1 cellular context compared by ENCODE assay signal in the genomic region with DNA sequence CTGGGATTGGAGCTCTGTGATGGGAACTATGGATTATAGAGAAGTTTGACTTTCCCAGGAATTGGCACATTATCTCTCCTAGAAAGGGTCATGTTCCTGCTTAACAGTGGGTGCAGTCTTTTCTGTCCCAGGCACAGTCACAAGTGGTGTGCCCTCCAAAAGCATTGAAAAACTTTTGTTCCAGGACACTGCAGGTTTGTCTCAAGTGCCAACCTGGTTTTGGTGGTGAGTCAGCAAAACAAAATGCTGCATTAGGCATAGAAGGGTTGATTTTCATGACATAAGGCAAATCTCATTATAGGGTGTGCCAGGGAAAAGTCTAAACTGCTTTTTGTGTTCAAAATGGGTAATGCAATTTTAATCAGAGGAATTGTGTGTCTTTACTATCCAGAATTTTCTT.
A peak's percentile ranks its signal among the peaks of the same experiment; 100 is the strongest.
TF ChIP-seq lines count a peak whose summit lies in the region.

No MANE protein-coding gene starts in this region.

TF ChIP-seq in K562, 482 proteins besides CTCF, POLR2A, EP300 and RAD21:
- TF ChIP-seq, protein P1, sequence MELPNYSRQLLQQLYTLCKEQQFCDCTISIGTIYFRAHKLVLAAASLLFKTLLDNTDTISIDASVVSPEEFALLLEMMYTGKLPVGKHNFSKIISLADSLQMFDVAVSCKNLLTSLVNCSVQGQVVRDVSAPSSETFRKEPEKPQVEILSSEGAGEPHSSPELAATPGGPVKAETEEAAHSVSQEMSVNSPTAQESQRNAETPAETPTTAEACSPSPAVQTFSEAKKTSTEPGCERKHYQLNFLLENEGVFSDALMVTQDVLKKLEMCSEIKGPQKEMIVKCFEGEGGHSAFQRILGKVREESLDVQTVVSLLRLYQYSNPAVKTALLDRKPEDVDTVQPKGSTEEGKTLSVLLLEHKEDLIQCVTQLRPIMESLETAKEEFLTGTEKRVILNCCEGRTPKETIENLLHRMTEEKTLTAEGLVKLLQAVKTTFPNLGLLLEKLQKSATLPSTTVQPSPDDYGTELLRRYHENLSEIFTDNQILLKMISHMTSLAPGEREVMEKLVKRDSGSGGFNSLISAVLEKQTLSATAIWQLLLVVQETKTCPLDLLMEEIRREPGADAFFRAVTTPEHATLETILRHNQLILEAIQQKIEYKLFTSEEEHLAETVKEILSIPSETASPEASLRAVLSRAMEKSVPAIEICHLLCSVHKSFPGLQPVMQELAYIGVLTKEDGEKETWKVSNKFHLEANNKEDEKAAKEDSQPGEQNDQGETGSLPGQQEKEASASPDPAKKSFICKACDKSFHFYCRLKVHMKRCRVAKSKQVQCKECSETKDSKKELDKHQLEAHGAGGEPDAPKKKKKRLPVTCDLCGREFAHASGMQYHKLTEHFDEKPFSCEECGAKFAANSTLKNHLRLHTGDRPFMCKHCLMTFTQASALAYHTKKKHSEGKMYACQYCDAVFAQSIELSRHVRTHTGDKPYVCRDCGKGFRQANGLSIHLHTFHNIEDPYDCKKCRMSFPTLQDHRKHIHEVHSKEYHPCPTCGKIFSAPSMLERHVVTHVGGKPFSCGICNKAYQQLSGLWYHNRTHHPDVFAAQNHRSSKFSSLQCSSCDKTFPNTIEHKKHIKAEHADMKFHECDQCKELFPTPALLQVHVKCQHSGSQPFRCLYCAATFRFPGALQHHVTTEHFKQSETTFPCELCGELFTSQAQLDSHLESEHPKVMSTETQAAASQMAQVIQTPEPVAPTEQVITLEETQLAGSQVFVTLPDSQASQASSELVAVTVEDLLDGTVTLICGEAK (IDR thresholded peaks at IDR 0.05), result no peak
- TF ChIP-seq, protein P1 (CRISPR knock-in tag; IDR thresholded peaks at IDR 0.05), result no peak
- no peak for TF ChIP-seq FOXJ3 (CRISPR knock-in tag; IDR thresholded peaks at IDR 0.05)
- no peak for TF ChIP-seq ZNF124 (CRISPR knock-in tag; IDR thresholded peaks at IDR 0.05)
- TF ChIP-seq MAFF (IDR thresholded peaks at IDR 0.05; ENCODE audit: low read length), result peak; percentile 74
- no peak for TF ChIP-seq SIRT6 (IDR thresholded peaks at IDR 0.05; ENCODE audit: low read depth, low read length)
- no peak for TF ChIP-seq ETS2 (tag; IDR thresholded peaks at IDR 0.05; ENCODE audit: borderline replicate concordance, poor library complexity, severe bottlenecking)
- TF ChIP-seq, protein P2, sequence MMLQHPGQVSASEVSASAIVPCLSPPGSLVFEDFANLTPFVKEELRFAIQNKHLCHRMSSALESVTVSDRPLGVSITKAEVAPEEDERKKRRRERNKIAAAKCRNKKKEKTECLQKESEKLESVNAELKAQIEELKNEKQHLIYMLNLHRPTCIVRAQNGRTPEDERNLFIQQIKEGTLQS (IDR thresholded peaks at IDR 0.05), result 0 out of 2 replicates have a peak, but pooled peaks have one; percentile 7
- TF ChIP-seq, protein P2 (CRISPR knock-in tag; conservative IDR thresholded peaks at IDR 0.05), result no peak
- TF ChIP-seq, protein P3, sequence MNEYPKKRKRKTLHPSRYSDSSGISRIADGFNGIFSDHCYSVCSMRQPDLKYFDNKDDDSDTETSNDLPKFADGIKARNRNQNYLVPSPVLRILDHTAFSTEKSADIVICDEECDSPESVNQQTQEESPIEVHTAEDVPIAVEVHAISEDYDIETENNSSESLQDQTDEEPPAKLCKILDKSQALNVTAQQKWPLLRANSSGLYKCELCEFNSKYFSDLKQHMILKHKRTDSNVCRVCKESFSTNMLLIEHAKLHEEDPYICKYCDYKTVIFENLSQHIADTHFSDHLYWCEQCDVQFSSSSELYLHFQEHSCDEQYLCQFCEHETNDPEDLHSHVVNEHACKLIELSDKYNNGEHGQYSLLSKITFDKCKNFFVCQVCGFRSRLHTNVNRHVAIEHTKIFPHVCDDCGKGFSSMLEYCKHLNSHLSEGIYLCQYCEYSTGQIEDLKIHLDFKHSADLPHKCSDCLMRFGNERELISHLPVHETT (CRISPR knock-in tag; conservative IDR thresholded peaks at IDR 0.05 in 1 of 2, IDR thresholded peaks at IDR 0.05 in 1 of 2), result peak in 1 of 2 experiments; percentile 42; a peak in 1 of 4 replicates
- TF ChIP-seq NFE2 (IDR thresholded peaks at IDR 0.05; ENCODE audit: low read depth), result peak; percentile 81
- no peak for TF ChIP-seq ZNF121 (CRISPR knock-in tag; conservative IDR thresholded peaks at IDR 0.05)
- no peak for TF ChIP-seq CREB1 (IDR thresholded peaks at IDR 0.05)
- no peak for TF ChIP-seq CREB1 (CRISPR knock-in tag; IDR thresholded peaks at IDR 0.05)
- peak; percentile 63 for TF ChIP-seq MAFK (IDR thresholded peaks at IDR 0.05; ENCODE audit: low read length)
- TF ChIP-seq, protein P4, sequence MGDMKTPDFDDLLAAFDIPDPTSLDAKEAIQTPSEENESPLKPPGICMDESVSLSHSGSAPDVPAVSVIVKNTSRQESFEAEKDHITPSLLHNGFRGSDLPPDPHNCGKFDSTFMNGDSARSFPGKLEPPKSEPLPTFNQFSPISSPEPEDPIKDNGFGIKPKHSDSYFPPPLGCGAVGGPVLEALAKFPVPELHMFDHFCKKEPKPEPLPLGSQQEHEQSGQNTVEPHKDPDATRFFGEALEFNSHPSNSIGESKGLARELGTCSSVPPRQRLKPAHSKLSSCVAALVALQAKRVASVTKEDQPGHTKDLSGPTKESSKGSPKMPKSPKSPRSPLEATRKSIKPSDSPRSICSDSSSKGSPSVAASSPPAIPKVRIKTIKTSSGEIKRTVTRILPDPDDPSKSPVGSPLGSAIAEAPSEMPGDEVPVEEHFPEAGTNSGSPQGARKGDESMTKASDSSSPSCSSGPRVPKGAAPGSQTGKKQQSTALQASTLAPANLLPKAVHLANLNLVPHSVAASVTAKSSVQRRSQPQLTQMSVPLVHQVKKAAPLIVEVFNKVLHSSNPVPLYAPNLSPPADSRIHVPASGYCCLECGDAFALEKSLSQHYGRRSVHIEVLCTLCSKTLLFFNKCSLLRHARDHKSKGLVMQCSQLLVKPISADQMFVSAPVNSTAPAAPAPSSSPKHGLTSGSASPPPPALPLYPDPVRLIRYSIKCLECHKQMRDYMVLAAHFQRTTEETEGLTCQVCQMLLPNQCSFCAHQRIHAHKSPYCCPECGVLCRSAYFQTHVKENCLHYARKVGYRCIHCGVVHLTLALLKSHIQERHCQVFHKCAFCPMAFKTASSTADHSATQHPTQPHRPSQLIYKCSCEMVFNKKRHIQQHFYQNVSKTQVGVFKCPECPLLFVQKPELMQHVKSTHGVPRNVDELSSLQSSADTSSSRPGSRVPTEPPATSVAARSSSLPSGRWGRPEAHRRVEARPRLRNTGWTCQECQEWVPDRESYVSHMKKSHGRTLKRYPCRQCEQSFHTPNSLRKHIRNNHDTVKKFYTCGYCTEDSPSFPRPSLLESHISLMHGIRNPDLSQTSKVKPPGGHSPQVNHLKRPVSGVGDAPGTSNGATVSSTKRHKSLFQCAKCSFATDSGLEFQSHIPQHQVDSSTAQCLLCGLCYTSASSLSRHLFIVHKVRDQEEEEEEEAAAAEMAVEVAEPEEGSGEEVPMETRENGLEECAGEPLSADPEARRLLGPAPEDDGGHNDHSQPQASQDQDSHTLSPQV (IDR thresholded peaks at IDR 0.05), result peak; percentile 57; the same call in 1 of the 2 replicates
- peak; percentile 70 for TF ChIP-seq MAFG (tag; conservative IDR thresholded peaks at IDR 0.05)
- no peak for TF ChIP-seq ZNF589 (CRISPR knock-in tag; IDR thresholded peaks at IDR 0.05; ENCODE audit: low read depth)
- TF ChIP-seq PTRF (tag; IDR thresholded peaks at IDR 0.05), result no peak
- TF ChIP-seq, protein P5, sequence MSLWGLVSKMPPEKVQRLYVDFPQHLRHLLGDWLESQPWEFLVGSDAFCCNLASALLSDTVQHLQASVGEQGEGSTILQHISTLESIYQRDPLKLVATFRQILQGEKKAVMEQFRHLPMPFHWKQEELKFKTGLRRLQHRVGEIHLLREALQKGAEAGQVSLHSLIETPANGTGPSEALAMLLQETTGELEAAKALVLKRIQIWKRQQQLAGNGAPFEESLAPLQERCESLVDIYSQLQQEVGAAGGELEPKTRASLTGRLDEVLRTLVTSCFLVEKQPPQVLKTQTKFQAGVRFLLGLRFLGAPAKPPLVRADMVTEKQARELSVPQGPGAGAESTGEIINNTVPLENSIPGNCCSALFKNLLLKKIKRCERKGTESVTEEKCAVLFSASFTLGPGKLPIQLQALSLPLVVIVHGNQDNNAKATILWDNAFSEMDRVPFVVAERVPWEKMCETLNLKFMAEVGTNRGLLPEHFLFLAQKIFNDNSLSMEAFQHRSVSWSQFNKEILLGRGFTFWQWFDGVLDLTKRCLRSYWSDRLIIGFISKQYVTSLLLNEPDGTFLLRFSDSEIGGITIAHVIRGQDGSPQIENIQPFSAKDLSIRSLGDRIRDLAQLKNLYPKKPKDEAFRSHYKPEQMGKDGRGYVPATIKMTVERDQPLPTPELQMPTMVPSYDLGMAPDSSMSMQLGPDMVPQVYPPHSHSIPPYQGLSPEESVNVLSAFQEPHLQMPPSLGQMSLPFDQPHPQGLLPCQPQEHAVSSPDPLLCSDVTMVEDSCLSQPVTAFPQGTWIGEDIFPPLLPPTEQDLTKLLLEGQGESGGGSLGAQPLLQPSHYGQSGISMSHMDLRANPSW (CRISPR knock-in tag; IDR thresholded peaks at IDR 0.05), result no peak
- peak; percentile 92 for TF ChIP-seq ZNF316 (IDR thresholded peaks at IDR 0.05)
- TF ChIP-seq C11orf30 (IDR thresholded peaks at IDR 0.05; ENCODE audit: low read depth), result peak; percentile 87
- no peak for TF ChIP-seq GTF2A2 (tag; IDR thresholded peaks at IDR 0.05)
- no peak for TF ChIP-seq DDX20 (tag; IDR thresholded peaks at IDR 0.05; ENCODE audit: low read depth)
TF ChIP-seq in K562: peak in this region for 9.
